ENCODE assay signal across 9 cellular contexts in the genomic region with DNA sequence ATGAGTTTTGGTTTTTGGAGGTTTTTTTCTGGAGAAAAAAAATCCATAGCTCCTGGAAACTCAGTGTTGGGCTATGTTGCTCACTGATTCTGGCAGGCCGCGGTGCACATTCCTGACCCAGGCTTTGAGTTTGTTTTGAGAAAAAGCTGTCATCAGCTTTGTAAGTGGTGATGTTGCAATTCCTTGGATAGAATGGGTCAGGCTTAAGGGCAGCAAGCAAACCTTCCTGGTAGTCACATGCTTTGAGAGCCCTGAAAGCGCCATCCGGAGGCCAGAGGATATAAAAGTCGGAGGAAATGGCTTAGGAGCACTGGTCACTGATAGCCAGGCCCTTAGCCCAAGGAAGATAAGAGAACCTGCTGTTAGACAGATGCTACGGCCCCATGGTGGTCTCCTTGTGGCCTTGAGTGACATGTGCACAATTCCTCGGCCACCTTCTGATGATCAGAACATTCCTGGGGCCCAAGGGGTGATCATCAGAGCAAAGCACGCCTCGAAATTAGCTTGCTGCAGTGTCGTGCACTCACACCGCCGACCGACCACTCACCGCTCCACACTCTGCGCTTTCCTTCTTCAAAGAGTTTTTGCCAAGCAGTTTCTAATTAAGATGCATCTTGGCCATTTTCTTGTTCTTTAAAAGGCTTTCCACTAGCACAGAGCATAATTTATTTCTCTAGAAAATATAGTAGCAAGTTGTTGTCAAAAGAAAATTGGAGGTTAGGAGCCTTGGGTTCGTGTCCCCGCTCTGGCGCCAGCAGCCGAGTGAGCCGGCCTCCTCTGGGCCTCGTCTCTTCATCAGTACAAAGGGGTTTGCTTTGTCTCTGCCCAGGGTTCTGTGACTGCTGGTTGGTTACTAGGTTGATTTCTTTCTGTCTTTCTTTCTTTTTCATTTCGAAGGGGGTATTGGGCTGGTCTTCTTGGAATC.
DNase-seq lines count a peak whose midpoint lies in the region; ATAC-seq, FAIRE-seq and TF ChIP-seq lines count a peak whose summit lies in the region.
"Had no signal": no experiment of that assay in that cellular context is flagged by ENCODE, and none has a peak within 500 bp of the region (broad histone marks: within the 10 kb centered on the region; RNA-seq: fewer than 3 reads in every experiment).

No MANE protein-coding gene starts in this region.

- H3K36me3 ChIP-seq in cardiac muscle cell (no peaks in the 10 kb centered on the region), rectal smooth muscle tissue (ENCODE audit: control insufficient read depth, insufficient read depth, low read length) (no peaks in the 10 kb centered on the region)

- H3K27me3 ChIP-seq in cardiac muscle cell (no peaks in the 10 kb centered on the region), rectal smooth muscle tissue (ENCODE audit: control insufficient read depth, insufficient read depth, low read length) (no peaks in the 10 kb centered on the region)

- H3K4me3 Mint-ChIP-seq in activated naive CD8-positive, alpha-beta T cell treated with anti-CD3 and anti-CD28 coated beads, Interleukin-2, amount 50 U/mL, for 24 hours = no peak overlapping the region

- H3K9me3 Mint-ChIP-seq in activated naive CD8-positive, alpha-beta T cell treated with anti-CD3 and anti-CD28 coated beads, Interleukin-2, amount 50 U/mL, for 24 hours = no peaks in the 10 kb centered on the region

- TF ChIP-seq CTCF in cardiac muscle cell (IDR thresholded peaks at IDR 0.05; ENCODE audit: low read depth, low read length) = peak; percentile 53

- H3K27ac ChIP-seq in cardiac muscle cell = peak overlapping the region; percentile 93
- peak overlapping the region; percentile 85 for H3K27ac ChIP-seq in rectal smooth muscle tissue (ENCODE audit: low read depth, low read length)
- H3K27ac ChIP-seq: 22Rv1 had no signal

- H3K27me3 Mint-ChIP-seq in activated naive CD8-positive, alpha-beta T cell treated with anti-CD3 and anti-CD28 coated beads, Interleukin-2, amount 50 U/mL, for 24 hours = peaks cover 3% of the 10 kb centered on the region

- no peaks in the 10 kb centered on the region for H3K36me3 Mint-ChIP-seq in activated naive CD8-positive, alpha-beta T cell treated with anti-CD3 and anti-CD28 coated beads, Interleukin-2, amount 50 U/mL, for 24 hours (ENCODE audit: low read depth)

- H3K27ac Mint-ChIP-seq in activated naive CD8-positive, alpha-beta T cell treated with anti-CD3 and anti-CD28 coated beads, Interleukin-2, amount 50 U/mL, for 24 hours = no peak overlapping the region

- no peak overlapping the region for H3K4me3 ChIP-seq in cardiac muscle cell
- no peak overlapping the region for H3K4me3 ChIP-seq in rectal smooth muscle tissue (ENCODE audit: low read length)

- DNase-seq in DMS 273 (lab: John Stamatoyannopoulos, UW; ENCODE audit: unreplicated experiment) (peak; percentile 32), DMS 273 treated with DMSO at 0.1 percent for 48 hours (lab: John Stamatoyannopoulos, UW) (no peak), cardiac muscle cell (ENCODE audit: low read depth in 1 of 2, low spot score in 1 of 2) (peak; percentile 94 to 99)
- no peak for DNase-seq in activated naive CD8-positive, alpha-beta T cell treated with anti-CD3 and anti-CD28 coated beads, Interleukin-2, amount 50 U/mL, for 24 hours

- peaks cover 64% of the 10 kb centered on the region for H3K4me1 ChIP-seq in cardiac muscle cell (ENCODE audit: low read depth)
- H3K4me1 ChIP-seq in rectal smooth muscle tissue (ENCODE audit: control insufficient read depth, insufficient read depth, low read length) = peaks cover 35% of the 10 kb centered on the region

- no peak overlapping the region for H3K9ac ChIP-seq in rectal smooth muscle tissue (ENCODE audit: low read length)

- no peak for ATAC-seq in HG03025 (IDR thresholded peaks at IDR 0.05; ENCODE audit: low FRiP score, unreplicated experiment)
- ATAC-seq in HG03432 (IDR thresholded peaks at IDR 0.05; ENCODE audit: unreplicated experiment) = no peak
- no peak for ATAC-seq in activated naive CD8-positive, alpha-beta T cell treated with anti-CD3 and anti-CD28 coated beads, Interleukin-2, amount 50 U/mL, for 24 hours

- H3K9me3 ChIP-seq in cardiac muscle cell (ENCODE audit: low read depth) = no peaks in the 10 kb centered on the region

- FAIRE-seq in TTC549 (lab: Jason Lieb, UNC) = peak; percentile 95

- H3K4me1 Mint-ChIP-seq in activated naive CD8-positive, alpha-beta T cell treated with anti-CD3 and anti-CD28 coated beads, Interleukin-2, amount 50 U/mL, for 24 hours = peaks cover 31% of the 10 kb centered on the region

Comparison
In these comparisons a context has a peak if more than half of its experiments do, and no peak if none do; other contexts are left out.
1. DNase-seq: peak in DMS 273 (single experiment) and cardiac muscle cell (2 of 2); none in DMS 273 treated with DMSO at 0.1 percent for 48 hours (single experiment) and activated naive CD8-positive, alpha-beta T cell treated with anti-CD3 and anti-CD28 coated beads, Interleukin-2, amount 50 U/mL, for 24 hours (single experiment).